ENCODE assay signal across 9 cellular contexts in genomic region chr6:16725145-16725864, GRCh38. TPM values are rescaled to one million over a fixed set of nuclear protein-coding genes. Genes with fewer than 3 reads are reported as not detected.
DNase-seq lines count a peak whose midpoint lies in the region; ATAC-seq and TF ChIP-seq lines count a peak whose summit lies in the region.
"Had no signal": no experiment of that assay in that cellular context is flagged by ENCODE, and none has a peak within 500 bp of the region (broad histone marks: within the 10 kb centered on the region; RNA-seq: fewer than 3 reads in every experiment).

No MANE protein-coding gene starts in this region.

- H3K9me3 ChIP-seq in Peyer's patch = no peaks in the 10 kb centered on the region
- H3K9me3 ChIP-seq in sigmoid colon = no peaks in the 10 kb centered on the region

- no peak for TF ChIP-seq CTCF in Peyer's patch (IDR thresholded peaks at IDR 0.05)
- TF ChIP-seq CTCF in fibroblast of villous mesenchyme (IDR thresholded peaks at IDR 0.05; ENCODE audit: insufficient read depth, low read depth, low read length) = no peak
- TF ChIP-seq CTCF in sigmoid colon (IDR thresholded peaks at IDR 0.05) = no peak

- H3K27me3 ChIP-seq in Peyer's patch (no peaks in the 10 kb centered on the region), sigmoid colon (no peaks in the 10 kb centered on the region)

- DNase-seq in EL (peak; percentile 73), Peyer's patch (no peak), fibroblast of villous mesenchyme (ENCODE audit: low read depth) (peak; percentile 98), sigmoid colon (no peak), NCI-H1694 treated with DMSO at 0.1 percent for 48 hours (lab: John Stamatoyannopoulos, UW) (no peak)

- ATAC-seq in GM19395 (IDR thresholded peaks at IDR 0.05; ENCODE audit: unreplicated experiment) = no peak
- no peak for ATAC-seq in HG03342 (IDR thresholded peaks at IDR 0.05; ENCODE audit: unreplicated experiment)
- no peak for ATAC-seq in HG03175 (IDR thresholded peaks at IDR 0.05; ENCODE audit: unreplicated experiment)
- ATAC-seq: activated T-helper 17 cell treated with anti-CD3 and anti-CD28 coated beads, Interleukin-2, amount 50 U/mL, for 72 hours had no signal

- WGBS in sigmoid colon, 2 donors = 78 to 79% methylated on average over 7 of the region's 7 CpGs

- no peak for TF ChIP-seq EP300 in sigmoid colon (IDR thresholded peaks at IDR 0.05)

- H3K27ac ChIP-seq in Peyer's patch = peak overlapping the region; percentile 0 to 56 (median 44)
- peak overlapping the region; percentile 57 to 73 (median 65) for H3K27ac ChIP-seq in sigmoid colon

- no peaks in the 10 kb centered on the region for H3K36me3 ChIP-seq in Peyer's patch
- H3K36me3 ChIP-seq in sigmoid colon = no peaks in the 10 kb centered on the region

- H3K4me3 ChIP-seq in Peyer's patch = no peak overlapping the region
- peak overlapping the region; percentile 28 for H3K4me3 ChIP-seq in fibroblast of villous mesenchyme (ENCODE audit: low read depth, low read length)
- peak overlapping the region in 2 of 4 donors; percentile 2 to 27 for H3K4me3 ChIP-seq in sigmoid colon

- no peak for TF ChIP-seq POLR2A in Peyer's patch (IDR thresholded peaks at IDR 0.05)
- no peak for TF ChIP-seq POLR2A in sigmoid colon (IDR thresholded peaks at IDR 0.05)

- intact Hi-C loops in sigmoid colon (cut with DNase I) = no loop called here

- H3K4me1 ChIP-seq in Peyer's patch = peaks cover 0 to 34% (median 0%) of the 10 kb centered on the region in 4 donors
- H3K4me1 ChIP-seq in sigmoid colon = peaks cover 0 to 76% (median 65%) of the 10 kb centered on the region in 4 donors

RNA-seq across cellular contexts. Expression of gene ATXN1, which starts 36.0 kb away (rescaled TPM):
- 10 to 100 TPM; 34.7 to 48.5 (median 43.1) TPM for total RNA-seq in Peyer's patch
- 42.5 and 45.3 TPM in 2 replicates for total RNA-seq in fibroblast of villous mesenchyme
- total RNA-seq in sigmoid colon = 10 to 100 TPM; 37.7 to 95.3 (median 59.9) TPM
- polyA plus RNA-seq in sigmoid colon = 1 to 10 TPM; 4.8 to 8.6 (median 7.2) TPM

Comparison
In these comparisons a context has a peak if more than half of its experiments do, and no peak if none do; other contexts are left out.
1. DNase-seq: peak in EL (single experiment) and fibroblast of villous mesenchyme (single experiment); none in Peyer's patch (0 of 3), sigmoid colon (single experiment) and NCI-H1694 treated with DMSO at 0.1 percent for 48 hours (single experiment).